In the genomic region with DNA sequence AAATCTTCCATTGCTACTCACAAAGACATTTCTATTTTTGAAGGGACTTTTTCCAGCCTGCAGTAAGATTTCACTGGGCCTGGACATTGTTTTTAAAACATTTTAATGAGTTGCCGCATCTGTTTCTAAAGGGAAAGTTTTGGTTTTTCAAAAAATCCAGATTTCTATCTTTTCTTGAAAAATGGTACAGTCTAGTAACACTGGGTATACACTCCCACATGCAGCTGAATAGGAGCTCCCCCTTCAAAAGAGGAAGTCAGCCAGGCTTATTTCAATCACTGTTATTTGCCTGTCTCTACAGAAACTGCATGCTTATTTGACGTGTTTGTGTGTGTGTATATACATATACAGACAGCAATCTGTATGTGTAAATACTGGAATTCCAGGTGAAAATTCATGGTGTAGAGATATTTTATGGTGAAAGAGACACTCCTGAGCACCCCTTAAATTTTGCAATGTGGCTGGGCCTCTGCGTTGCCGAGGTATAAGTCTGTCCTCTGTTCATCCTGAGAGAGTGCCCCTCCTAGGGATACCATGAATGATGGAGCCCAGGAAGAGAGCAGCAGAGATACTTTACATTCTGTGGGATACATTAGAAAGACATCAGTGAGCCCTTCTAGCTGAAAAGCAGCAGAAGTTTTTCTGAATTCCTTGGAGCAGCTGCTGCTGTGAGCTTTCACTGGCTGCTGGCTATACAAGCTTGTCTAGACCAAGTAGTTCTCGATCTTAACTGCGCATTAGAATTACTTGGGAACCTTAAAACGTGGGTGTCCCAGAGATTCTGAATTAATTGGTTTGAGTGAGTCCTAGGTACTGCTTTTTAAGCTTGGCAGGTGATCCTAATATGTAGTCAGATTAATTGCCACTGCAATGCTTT, we compare ENCODE assay signal across 9 cellular contexts. TPM values are rescaled to one million over a fixed set of nuclear protein-coding genes. Genes with fewer than 3 reads are reported as not detected.
A peak's percentile ranks its signal among the peaks of the same experiment; 100 is the strongest.
DNase-seq lines count a peak whose midpoint lies in the region; ATAC-seq and TF ChIP-seq lines count a peak whose summit lies in the region.
"Had no signal": no experiment of that assay in that cellular context is flagged by ENCODE, and none has a peak within 500 bp of the region (broad histone marks: within the 10 kb centered on the region; RNA-seq: fewer than 3 reads in every experiment).

No MANE protein-coding gene starts in this region.

- no peak overlapping the region for H2AK5ac ChIP-seq in neuronal stem cell (ENCODE audit: low read depth, low read length)

- no peak overlapping the region for H2BK5ac ChIP-seq in neuronal stem cell (ENCODE audit: low read length)

- peak; percentile 87 for ATAC-seq in GM19023 (IDR thresholded peaks at IDR 0.05; ENCODE audit: unreplicated experiment)
- peak; percentile 93 for ATAC-seq in HG02870 (IDR thresholded peaks at IDR 0.05; ENCODE audit: unreplicated experiment)
- ATAC-seq: Panc1 had no signal

- peak overlapping the region; percentile 36 for H2AFZ ChIP-seq in neuronal stem cell (ENCODE audit: low read length)

- H3K18ac ChIP-seq in neuronal stem cell (ENCODE audit: low read length), result no peak overlapping the region

- H3K27ac ChIP-seq in neuronal stem cell (replicated peaks; ENCODE audit: low read length) (no peak overlapping the region), esophagus squamous epithelium (no peak overlapping the region)

- H3K4ac ChIP-seq in neuronal stem cell (ENCODE audit: low read length), result no peak overlapping the region

- H4K91ac ChIP-seq in neuronal stem cell (ENCODE audit: low read depth, low read length, poor library complexity), result no peak overlapping the region

- H3K9ac ChIP-seq in neuronal stem cell (ENCODE audit: low read depth, low read length, poor library complexity), result no peak overlapping the region

- no peaks in the 10 kb centered on the region for H3K36me3 ChIP-seq in neuronal stem cell (replicated peaks in 1 of 2; ENCODE audit: control insufficient read depth in 2 of 2, insufficient read depth in 2 of 2, low read length in 2 of 2)
- no peaks in the 10 kb centered on the region for H3K36me3 ChIP-seq in esophagus squamous epithelium

- no peaks in the 10 kb centered on the region for H3K9me3 Mint-ChIP-seq in activated CD4-positive, alpha-beta T cell treated with anti-CD3 and anti-CD28 coated beads, Interleukin-2, amount 10 ng/mL, durations not matched to agents 24 days and 14 days

- WGBS in neuronal stem cell (ENCODE audit: extremely low coverage in 2 of 2, insufficient read length in 2 of 2, insufficient replicate concordance in 1 of 2), 2 donors, result no CpG with 5 or more reads among the region's 7 CpGs
- WGBS in esophagus squamous epithelium, 2 donors, result 65 to 79% methylated on average over 7 of the region's 7 CpGs

- H3K4me1 ChIP-seq in neuronal stem cell (ENCODE audit: control insufficient read depth in 2 of 2, insufficient read depth in 1 of 2, low read depth in 1 of 2, low read length in 2 of 2) (peaks cover 8 to 10% of the 10 kb centered on the region in 2 donors), esophagus squamous epithelium (peaks cover 0 to 9% (median 0%) of the 10 kb centered on the region in 3 donors)

- no peaks in the 10 kb centered on the region for H3K9me3 ChIP-seq in neuronal stem cell (replicated peaks in 1 of 2; ENCODE audit: control insufficient read depth in 2 of 2, insufficient read depth in 1 of 2, low read depth in 1 of 2, low read length in 2 of 2)
- no peaks in the 10 kb centered on the region for H3K9me3 ChIP-seq in esophagus squamous epithelium

- TF ChIP-seq CTCF in esophagus squamous epithelium (IDR thresholded peaks at IDR 0.05), result no peak

- intact Hi-C loops in activated CD4-positive, alpha-beta T cell treated with anti-CD3 and anti-CD28 coated beads, Interleukin-2, amount 10 ng/mL, durations not matched to agents 24 days and 14 days (cut with micrococcal nuclease), result no loop called here
- intact Hi-C loops in esophagus squamous epithelium (cut with DNase I), result no loop called here

- H3K27me3 ChIP-seq in neuronal stem cell (ENCODE audit: control insufficient read depth in 3 of 3, insufficient read depth in 3 of 3, low read depth in 1 of 3, low read length in 3 of 3) (peaks cover 0 to 3% (median 0%) of the 10 kb centered on the region in 3 experiments), esophagus squamous epithelium (no peaks in the 10 kb centered on the region)

- H2BK15ac ChIP-seq in neuronal stem cell (ENCODE audit: low read length), result no peak overlapping the region

- H2BK12ac ChIP-seq in neuronal stem cell (ENCODE audit: low read length), result no peak overlapping the region

- no peaks in the 10 kb centered on the region for H3K4me1 Mint-ChIP-seq in activated CD4-positive, alpha-beta T cell treated with anti-CD3 and anti-CD28 coated beads, Interleukin-2, amount 10 ng/mL, durations not matched to agents 24 days and 14 days

- peaks cover 2% of the 10 kb centered on the region for H3K27me3 Mint-ChIP-seq in activated CD4-positive, alpha-beta T cell treated with anti-CD3 and anti-CD28 coated beads, Interleukin-2, amount 10 ng/mL, durations not matched to agents 24 days and 14 days

- H2BK120ac ChIP-seq in neuronal stem cell (ENCODE audit: low read depth, low read length), result no peak overlapping the region

- no peak overlapping the region for H3K4me3 ChIP-seq in neuronal stem cell (ENCODE audit: low read length in 2 of 2)
- no peak overlapping the region for H3K4me3 ChIP-seq in esophagus squamous epithelium

- no peak overlapping the region for H4K8ac ChIP-seq in neuronal stem cell (ENCODE audit: low read depth, low read length)

- H3K14ac ChIP-seq in neuronal stem cell (ENCODE audit: low read length), result no peak overlapping the region

- H3K23ac ChIP-seq in neuronal stem cell (ENCODE audit: low read depth, low read length, poor library complexity), result no peak overlapping the region

- no peak for TF ChIP-seq POLR2A in esophagus squamous epithelium (IDR thresholded peaks at IDR 0.05)

- H3K79me1 ChIP-seq in neuronal stem cell (ENCODE audit: low read depth, low read length), result no peaks in the 10 kb centered on the region

- H3K4me2 ChIP-seq in neuronal stem cell (ENCODE audit: insufficient read depth, low read length, poor library complexity, severe bottlenecking), result no peak overlapping the region

- H3K4me3 Mint-ChIP-seq in activated CD4-positive, alpha-beta T cell treated with anti-CD3 and anti-CD28 coated beads, Interleukin-2, amount 10 ng/mL, durations not matched to agents 24 days and 14 days, result no peak overlapping the region

- DNase-seq in SHP77 treated with DMSO at 0.1 percent for 48 hours (lab: John Stamatoyannopoulos, UW), result peak; percentile 5
- DNase-seq in neuronal stem cell (ENCODE audit: low spot score), result no peak
- no peak for DNase-seq in HUDEP-2 (lab: John Stamatoyannopoulos, UW; ENCODE audit: unreplicated experiment in 76 of 76)
- DNase-seq in NCI-H524 (lab: John Stamatoyannopoulos, UW), result no peak
- DNase-seq in activated CD4-positive, alpha-beta T cell treated with anti-CD3 and anti-CD28 coated beads, Interleukin-2, amount 10 ng/mL, durations not matched to agents 24 days and 14 days, result no peak
- DNase-seq in esophagus squamous epithelium (lab: John Stamatoyannopoulos, UW), result no peak

- H3K27ac Mint-ChIP-seq in activated CD4-positive, alpha-beta T cell treated with anti-CD3 and anti-CD28 coated beads, Interleukin-2, amount 10 ng/mL, durations not matched to agents 24 days and 14 days, result no peak overlapping the region

- no peaks in the 10 kb centered on the region for H3K36me3 Mint-ChIP-seq in activated CD4-positive, alpha-beta T cell treated with anti-CD3 and anti-CD28 coated beads, Interleukin-2, amount 10 ng/mL, durations not matched to agents 24 days and 14 days (ENCODE audit: low read depth)

RNA-seq across cellular contexts. Expression of a gene that starts 12.0 kb away (rescaled TPM):
- 201 TPM for polyA plus RNA-seq in neuronal stem cell (2013, experiment 1 of 2)
- polyA plus RNA-seq in neuronal stem cell (2013, experiment 2 of 2), result 211 TPM
- 131 and 134 TPM in 2 replicates for total RNA-seq in activated CD4-positive, alpha-beta T cell treated with anti-CD3 and anti-CD28 coated beads, Interleukin-2, amount 10 ng/mL, durations not matched to agents 24 days and 14 days
- 10 to 100 TPM; 18.7 to 81.6 (median 25.7) TPM for total RNA-seq in esophagus squamous epithelium

RNA-seq across cellular contexts. Expression of a gene that starts 28.5 kb away (rescaled TPM):
- 50.5 TPM for polyA plus RNA-seq in neuronal stem cell (2013, experiment 1 of 2)
- 50.6 TPM for polyA plus RNA-seq in neuronal stem cell (2013, experiment 2 of 2)
- total RNA-seq in activated CD4-positive, alpha-beta T cell treated with anti-CD3 and anti-CD28 coated beads, Interleukin-2, amount 10 ng/mL, durations not matched to agents 24 days and 14 days, result 65.8 and 70.1 TPM in 2 replicates
- total RNA-seq in esophagus squamous epithelium, result 10 to 100 TPM; 30.8 to 60.3 (median 43.2) TPM
